Comparison of ENCODE assay signal across 35 cellular contexts in genomic region chr1:77234943-77235342, GRCh38. TPM values are rescaled to one million over a fixed set of nuclear protein-coding genes. Genes with fewer than 3 reads are reported as not detected.
"Had no signal": no experiment of that assay in that cellular context is flagged by ENCODE, and none has a peak within 500 bp of the region (broad histone marks: within the 10 kb centered on the region; RNA-seq: fewer than 3 reads in every experiment).

No MANE protein-coding gene starts in this region.

- H3K36me3 ChIP-seq: MG63 had no signal

- H3K4me3 ChIP-seq: MG63 had no signal

- DNase-seq: Karpas-422, Kasumi-1, MG63, MM.1S, MV-4-11, NCI-H1048, NCI-H1092, NCI-H1092 treated with DMSO at 0.1 percent for 48 hours, NCI-H1105, NCI-H1105 treated with DMSO at 0.1 percent for 48 hours, NCI-H1417, NCI-H1417 treated with DMSO at 0.1 percent for 48 hours, NCI-H1436, NCI-H1436 treated with DMSO at 0.1 percent for 48 hours, NCI-H146, NCI-H1694, NCI-H1694 treated with DMSO at 0.1 percent for 48 hours, NCI-H187, NCI-H187 treated with DMSO at 0.1 percent for 48 hours, NCI-H1930, NCI-H2029, NCI-H2029 treated with DMSO at 0.1 percent for 48 hours, NCI-H2081, NCI-H2081 treated with DMSO at 0.1 percent for 48 hours, NCI-H2107, NCI-H2171, NCI-H2171 treated with DMSO at 0.1 percent for 48 hours, NCI-H2227 treated with DMSO at 0.1 percent for 48 hours, NCI-H226, NCI-H345, NCI-H446, NCI-H446 treated with DMSO at 0.1 percent for 48 hours, NCI-H510A, NCI-H510A treated with DMSO at 0.1 percent for 48 hours had no signal

- H3K27me3 ChIP-seq: MG63 had no signal

RNA-seq across cellular contexts. Expression of gene AK5, which starts 46.9 kb away (rescaled TPM):
- total RNA-seq: MCF 10A had no signal
